Comparison of ENCODE assay signal across 1 cellular context in genomic region chr14:22560638-22561365, GRCh38.
TF ChIP-seq lines count a peak whose summit lies in the region.

No MANE protein-coding gene starts in this region.

TF ChIP-seq in HepG2, 621 proteins besides CTCF, POLR2A, EP300 and RAD21 (continued from another document and continues in another):
- peak; percentile 90 for TF ChIP-seq ZBTB34 (CRISPR knock-in tag; IDR thresholded peaks at IDR 0.05)
- TF ChIP-seq PITX1 (CRISPR knock-in tag; IDR thresholded peaks at IDR 0.05), result peak; percentile 94
- TF ChIP-seq ZMAT5 (CRISPR knock-in tag; IDR thresholded peaks at IDR 0.05; ENCODE audit: borderline replicate concordance, low read depth), result no peak
- no peak for TF ChIP-seq ZC3H4 (CRISPR knock-in tag; IDR thresholded peaks at IDR 0.05; ENCODE audit: borderline replicate concordance)
- 0 out of 2 replicates have a peak, but pooled peaks have one; percentile 40 for TF ChIP-seq CBFB (CRISPR knock-in tag; IDR thresholded peaks at IDR 0.05)
- peak; percentile 60 for TF ChIP-seq HNF4G (IDR thresholded peaks at IDR 0.05; ENCODE audit: borderline replicate concordance, low read depth, low read length)
- no peak for TF ChIP-seq HNF4G (CRISPR knock-in tag; IDR thresholded peaks at IDR 0.05; ENCODE audit: borderline replicate concordance, low read depth)
- no peak for TF ChIP-seq ARID2 (CRISPR knock-in tag; IDR thresholded peaks at IDR 0.05; ENCODE audit: borderline replicate concordance)
- TF ChIP-seq RFXAP (CRISPR knock-in tag; IDR thresholded peaks at IDR 0.05; ENCODE audit: borderline replicate concordance), result no peak
- peak; percentile 45; the same call in 1 of the 2 replicates for TF ChIP-seq ZNF281 (CRISPR knock-in tag; IDR thresholded peaks at IDR 0.05; ENCODE audit: borderline replicate concordance)
- TF ChIP-seq SMAD9 (CRISPR knock-in tag; IDR thresholded peaks at IDR 0.05), result 0 out of 2 replicates have a peak, but pooled peaks have one; percentile 73
- TF ChIP-seq ZNF713 (CRISPR knock-in tag; IDR thresholded peaks at IDR 0.05), result no peak
- no peak for TF ChIP-seq NFE2L1 (CRISPR knock-in tag; IDR thresholded peaks at IDR 0.05; ENCODE audit: borderline replicate concordance)
- TF ChIP-seq MIXL1 (CRISPR knock-in tag; IDR thresholded peaks at IDR 0.05), result peak; percentile 86
- no peak for TF ChIP-seq ZNF335 (CRISPR knock-in tag; IDR thresholded peaks at IDR 0.05)
- no peak for TF ChIP-seq BRCA1 (CRISPR knock-in tag; IDR thresholded peaks at IDR 0.05)
- no peak for TF ChIP-seq ZNF616 (CRISPR knock-in tag; IDR thresholded peaks at IDR 0.05; ENCODE audit: low read depth)
- TF ChIP-seq DNMT1 (CRISPR knock-in tag; IDR thresholded peaks at IDR 0.05), result no peak
- TF ChIP-seq CERS6 (CRISPR knock-in tag; IDR thresholded peaks at IDR 0.05), result no peak
- no peak; the same call in none of the 2 replicates for TF ChIP-seq IKZF5 (CRISPR knock-in tag; IDR thresholded peaks at IDR 0.05)
- no peak for TF ChIP-seq PRDM4 (CRISPR knock-in tag; IDR thresholded peaks at IDR 0.05; ENCODE audit: borderline replicate concordance)
- no peak for TF ChIP-seq SIX4 (CRISPR knock-in tag; IDR thresholded peaks at IDR 0.05)
- TF ChIP-seq MIER3 (CRISPR knock-in tag; IDR thresholded peaks at IDR 0.05; ENCODE audit: borderline replicate concordance), result peak; percentile 57; the same call in 1 of the 2 replicates
- peak; percentile 69; the same call in 1 of the 2 replicates for TF ChIP-seq TMF1 (CRISPR knock-in tag; IDR thresholded peaks at IDR 0.05; ENCODE audit: low read depth)
- no peak; the same call in 1 of the 2 replicates for TF ChIP-seq AKAP8 (CRISPR knock-in tag; IDR thresholded peaks at IDR 0.05)
- no peak for TF ChIP-seq ZNF737 (CRISPR knock-in tag; IDR thresholded peaks at IDR 0.05; ENCODE audit: borderline replicate concordance)
- no peak for TF ChIP-seq CHD2 (IDR thresholded peaks at IDR 0.05; ENCODE audit: low read depth, low read length)
- TF ChIP-seq KLF12 (CRISPR knock-in tag; IDR thresholded peaks at IDR 0.05; ENCODE audit: borderline replicate concordance), result no peak
- no peak for TF ChIP-seq ZNF253 (CRISPR knock-in tag; IDR thresholded peaks at IDR 0.05; ENCODE audit: borderline replicate concordance)
- TF ChIP-seq HMG20B (CRISPR knock-in tag; conservative IDR thresholded peaks at IDR 0.05), result peak; percentile 58
- no peak for TF ChIP-seq ZNF180 (CRISPR knock-in tag; IDR thresholded peaks at IDR 0.05; ENCODE audit: borderline replicate concordance, low read depth)
- 0 out of 2 replicates have a peak, but pooled peaks have one; percentile 65 for TF ChIP-seq ZNF510 (CRISPR knock-in tag; IDR thresholded peaks at IDR 0.05; ENCODE audit: low read depth)
- no peak for TF ChIP-seq TBL1XR1 (IDR thresholded peaks at IDR 0.05; ENCODE audit: borderline replicate concordance, low read length, partially characterized antibody)
- no peak for TF ChIP-seq ZNF530 (CRISPR knock-in tag; IDR thresholded peaks at IDR 0.05; ENCODE audit: low read depth)
- TF ChIP-seq ZNF605 (CRISPR knock-in tag; IDR thresholded peaks at IDR 0.05), result peak; percentile 54
- TF ChIP-seq AFF4 (CRISPR knock-in tag; IDR thresholded peaks at IDR 0.05), result 0 out of 2 replicates have a peak, but pooled peaks have one; percentile 14
- no peak for TF ChIP-seq ZNF780A (CRISPR knock-in tag; IDR thresholded peaks at IDR 0.05)
- no peak for TF ChIP-seq IKZF1 (IDR thresholded peaks at IDR 0.05)
- TF ChIP-seq DBP (CRISPR knock-in tag; IDR thresholded peaks at IDR 0.05; ENCODE audit: not compliant biosample characterization), result no peak
- no peak for TF ChIP-seq SPEN (CRISPR knock-in tag; IDR thresholded peaks at IDR 0.05; ENCODE audit: low read depth)
- peak; percentile 44; the same call in 1 of the 2 replicates for TF ChIP-seq ZNF264 (CRISPR knock-in tag; IDR thresholded peaks at IDR 0.05)
- peak; percentile 63 for TF ChIP-seq MED1 (CRISPR knock-in tag; IDR thresholded peaks at IDR 0.05)
- TF ChIP-seq ZSCAN22 (CRISPR knock-in tag; IDR thresholded peaks at IDR 0.05), result no peak
- TF ChIP-seq ARID3A (IDR thresholded peaks at IDR 0.05; ENCODE audit: low read depth, low read length), result no peak
- no peak for TF ChIP-seq ZKSCAN1 (IDR thresholded peaks at IDR 0.05; ENCODE audit: low read length)
- no peak for TF ChIP-seq SETDB1 (CRISPR knock-in tag; IDR thresholded peaks at IDR 0.05; ENCODE audit: borderline replicate concordance)
- TF ChIP-seq MTERF4 (CRISPR knock-in tag; IDR thresholded peaks at IDR 0.05), result 0 out of 2 replicates have a peak, but pooled peaks have one; percentile 12
